ENCODE assay signal across 17 cellular contexts in the genomic region with DNA sequence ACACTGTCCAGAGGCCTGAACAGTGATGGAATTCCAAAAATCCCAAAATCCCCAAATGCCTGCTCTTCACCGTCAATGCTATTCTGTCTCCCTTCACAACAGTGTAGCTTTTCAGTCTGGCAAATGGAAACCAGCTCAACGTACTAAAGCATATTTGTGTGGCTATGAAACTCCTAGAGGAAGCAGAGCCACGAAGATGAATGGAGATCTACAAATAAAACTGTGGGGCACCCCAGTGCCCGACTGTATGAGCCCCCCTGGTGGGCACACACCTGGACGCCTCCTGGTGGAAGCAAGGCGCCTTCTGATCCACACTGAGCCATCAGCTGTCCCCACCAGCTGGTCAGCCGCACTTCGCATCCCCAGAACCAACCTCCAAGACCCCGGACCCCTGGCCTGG.
DNase-seq lines count a peak whose midpoint lies in the region; ATAC-seq and TF ChIP-seq lines count a peak whose summit lies in the region.
"Had no signal": no experiment of that assay in that cellular context is flagged by ENCODE, and none has a peak within 500 bp of the region (broad histone marks: within the 10 kb centered on the region; RNA-seq: fewer than 3 reads in every experiment).

No MANE protein-coding gene starts in this region.

- H3K27ac ChIP-seq in C4-2B = peak overlapping the region; percentile 61
- H3K27ac ChIP-seq: ovary, sigmoid colon, vagina had no signal

- H3K9me3 Mint-ChIP-seq in WTC11 (no peaks in the 10 kb centered on the region), nephron (no peaks in the 10 kb centered on the region)
- no peaks in the 10 kb centered on the region for H3K9me3 Mint-ChIP-seq in stimulated activated memory B cell treated with anti-CD40 and anti-IgM and Interleukin-4, amounts not matched to agents 10 μg/mL and 1 μg/mL and 100 μg/mL, for 72 hours
- H3K9me3 Mint-ChIP-seq: activated CD4-positive, alpha-beta memory T cell treated with anti-CD3 and anti-CD28 coated beads, Interleukin-2, amount 10 ng/mL, durations not matched to agents 7 days and 5 days; dendritic cell treated with granulocyte-macrophage colony-stimulating factor and Interleukin-4, amounts not matched to agents 40 ng/mL and 50 ng/mL, for 4 days had no signal

- no peak for TF ChIP-seq CTCF in C4-2B (conservative IDR thresholded peaks at IDR 0.05)
- TF ChIP-seq CTCF in WTC11 (IDR thresholded peaks at IDR 0.05) = no peak
- no peak for TF ChIP-seq CTCF in nephron (IDR thresholded peaks at IDR 0.05; ENCODE audit: unreplicated experiment in 3 of 3)

- H3K4me1 Mint-ChIP-seq in WTC11 (peaks cover 51% of the 10 kb centered on the region), nephron (peaks cover 49% of the 10 kb centered on the region), T-helper 17 cell (peaks cover 13% of the 10 kb centered on the region)
- H3K4me1 Mint-ChIP-seq in stimulated activated memory B cell treated with anti-CD40 and anti-IgM and Interleukin-4, amounts not matched to agents 10 μg/mL and 1 μg/mL and 100 μg/mL, for 72 hours = no peaks in the 10 kb centered on the region

- ATAC-seq in WTC11 = no peak
- ATAC-seq in stimulated activated memory B cell treated with anti-CD40 and anti-IgM and Interleukin-4, amounts not matched to agents 10 μg/mL and 1 μg/mL and 100 μg/mL, for 72 hours = no peak
- no peak for ATAC-seq in T-helper 17 cell
- ATAC-seq: activated CD4-positive, CD25-positive, alpha-beta regulatory T cell treated with anti-CD3 and anti-CD28 coated beads, Interleukin-2, amount 50 U/mL, for 24 hours had no signal

- CTCF ChIA-PET in WTC11 (lab: Charles Lee) = interaction anchor here (0.9 to 1.2 kb wide), 3 partner anchors 16 to 131 kb away, joined by 3 to 4 read pairs (median 3); no protein-coding TSS in a partner anchor

- POLR2A ChIA-PET in WTC11 (lab: Charles Lee) = no interaction called here

- in situ Hi-C loops in G401 (cut with HindIII; ENCODE audit: low sequenced_read_pairs) = no loop called here

- H3K27ac Mint-ChIP-seq in WTC11 = peak overlapping the region; percentile 53; the same call in 1 of the 2 replicates
- peak overlapping the region in 2 of 3 experiments; percentile 14 to 42 for H3K27ac Mint-ChIP-seq in nephron
- no peak overlapping the region for H3K27ac Mint-ChIP-seq in stimulated activated memory B cell treated with anti-CD40 and anti-IgM and Interleukin-4, amounts not matched to agents 10 μg/mL and 1 μg/mL and 100 μg/mL, for 72 hours
- no peak overlapping the region for H3K27ac Mint-ChIP-seq in T-helper 17 cell
- H3K27ac Mint-ChIP-seq: activated CD4-positive, alpha-beta memory T cell treated with anti-CD3 and anti-CD28 coated beads, Interleukin-2, amount 10 ng/mL, durations not matched to agents 7 days and 5 days; dendritic cell treated with granulocyte-macrophage colony-stimulating factor and Interleukin-4, amounts not matched to agents 40 ng/mL and 50 ng/mL, for 4 days had no signal

- H3K36me3 Mint-ChIP-seq in WTC11 = no peaks in the 10 kb centered on the region
- peaks cover 5% of the 10 kb centered on the region for H3K36me3 Mint-ChIP-seq in nephron (ENCODE audit: low read depth)
- H3K36me3 Mint-ChIP-seq in stimulated activated memory B cell treated with anti-CD40 and anti-IgM and Interleukin-4, amounts not matched to agents 10 μg/mL and 1 μg/mL and 100 μg/mL, for 72 hours = no peaks in the 10 kb centered on the region
- peaks cover 2% of the 10 kb centered on the region for H3K36me3 Mint-ChIP-seq in T-helper 17 cell (ENCODE audit: low read depth)

- H3K4me3 Mint-ChIP-seq in WTC11 = no peak overlapping the region
- no peak overlapping the region for H3K4me3 Mint-ChIP-seq in nephron
- H3K4me3 Mint-ChIP-seq in stimulated activated memory B cell treated with anti-CD40 and anti-IgM and Interleukin-4, amounts not matched to agents 10 μg/mL and 1 μg/mL and 100 μg/mL, for 72 hours = no peak overlapping the region
- no peak overlapping the region for H3K4me3 Mint-ChIP-seq in T-helper 17 cell
- H3K4me3 Mint-ChIP-seq: activated CD4-positive, alpha-beta memory T cell treated with anti-CD3 and anti-CD28 coated beads, Interleukin-2, amount 10 ng/mL, durations not matched to agents 7 days and 5 days; dendritic cell treated with granulocyte-macrophage colony-stimulating factor and Interleukin-4, amounts not matched to agents 40 ng/mL and 50 ng/mL, for 4 days had no signal

- peak; percentile 66 for DNase-seq in G401 (ENCODE audit: low spot score)
- DNase-seq in WTC11 (ENCODE audit: low spot score) = no peak
- DNase-seq in GM03348 (ENCODE audit: low spot score) = no peak
- DNase-seq in T-helper 17 cell = no peak
- DNase-seq: activated CD4-positive, alpha-beta memory T cell treated with anti-CD3 and anti-CD28 coated beads, Interleukin-2, amount 10 ng/mL, durations not matched to agents 7 days and 5 days; activated gamma-delta T cell; GF-D8; head of caudate nucleus; ovary; sigmoid colon; stimulated activated CD4-positive, alpha-beta T cell treated with anti-CD3 and anti-CD28 coated beads, Interleukin-15, amount 100 ng/mL, for 24 hours had no signal

- H3K9me3 ChIP-seq in T-helper 17 cell (ENCODE audit: control insufficient read depth, low read length, poor library complexity, severe bottlenecking) = no peaks in the 10 kb centered on the region
- H3K9me3 ChIP-seq: ovary, sigmoid colon, vagina had no signal

- H3K27me3 Mint-ChIP-seq in WTC11 (ENCODE audit: low read depth) (no peaks in the 10 kb centered on the region), nephron (ENCODE audit: low read depth) (no peaks in the 10 kb centered on the region), T-helper 17 cell (no peaks in the 10 kb centered on the region)
- H3K27me3 Mint-ChIP-seq in stimulated activated memory B cell treated with anti-CD40 and anti-IgM and Interleukin-4, amounts not matched to agents 10 μg/mL and 1 μg/mL and 100 μg/mL, for 72 hours = peaks cover 9% of the 10 kb centered on the region
- H3K27me3 Mint-ChIP-seq: activated CD4-positive, alpha-beta memory T cell treated with anti-CD3 and anti-CD28 coated beads, Interleukin-2, amount 10 ng/mL, durations not matched to agents 7 days and 5 days had no signal

TF ChIP-seq in WTC11, 78 proteins besides CTCF, POLR2A, EP300 and RAD21:
- TF ChIP-seq ZNF423 (CRISPR knock-in tag; IDR thresholded peaks at IDR 0.05) = peak; percentile 53; the same call in 1 of the 2 replicates
- TF ChIP-seq KAT7 (CRISPR knock-in tag; IDR thresholded peaks at IDR 0.05; ENCODE audit: borderline replicate concordance) = no peak
- TF ChIP-seq NR3C1 (CRISPR knock-in tag; conservative IDR thresholded peaks at IDR 0.05; ENCODE audit: low read depth) = no peak
- TF ChIP-seq, protein P1, sequence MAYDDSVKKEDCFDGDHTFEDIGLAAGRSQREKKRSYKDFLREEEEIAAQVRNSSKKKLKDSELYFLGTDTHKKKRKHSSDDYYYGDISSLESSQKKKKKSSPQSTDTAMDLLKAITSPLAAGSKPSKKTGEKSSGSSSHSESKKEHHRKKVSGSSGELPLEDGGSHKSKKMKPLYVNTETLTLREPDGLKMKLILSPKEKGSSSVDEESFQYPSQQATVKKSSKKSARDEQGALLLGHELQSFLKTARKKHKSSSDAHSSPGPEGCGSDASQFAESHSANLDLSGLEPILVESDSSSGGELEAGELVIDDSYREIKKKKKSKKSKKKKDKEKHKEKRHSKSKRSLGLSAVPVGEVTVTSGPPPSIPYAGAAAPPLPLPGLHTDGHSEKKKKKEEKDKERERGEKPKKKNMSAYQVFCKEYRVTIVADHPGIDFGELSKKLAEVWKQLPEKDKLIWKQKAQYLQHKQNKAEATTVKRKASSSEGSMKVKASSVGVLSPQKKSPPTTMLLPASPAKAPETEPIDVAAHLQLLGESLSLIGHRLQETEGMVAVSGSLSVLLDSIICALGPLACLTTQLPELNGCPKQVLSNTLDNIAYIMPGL (CRISPR knock-in tag; IDR thresholded peaks at IDR 0.05) = no peak
- TF ChIP-seq, protein P2, sequence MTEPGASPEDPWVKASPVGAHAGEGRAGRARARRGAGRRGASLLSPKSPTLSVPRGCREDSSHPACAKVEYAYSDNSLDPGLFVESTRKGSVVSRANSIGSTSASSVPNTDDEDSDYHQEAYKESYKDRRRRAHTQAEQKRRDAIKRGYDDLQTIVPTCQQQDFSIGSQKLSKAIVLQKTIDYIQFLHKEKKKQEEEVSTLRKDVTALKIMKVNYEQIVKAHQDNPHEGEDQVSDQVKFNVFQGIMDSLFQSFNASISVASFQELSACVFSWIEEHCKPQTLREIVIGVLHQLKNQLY (CRISPR knock-in tag; IDR thresholded peaks at IDR 0.05) = no peak

Comparison
In these comparisons a context has a peak if more than half of its experiments do, and no peak if none do; other contexts are left out.
1. H3K27ac Mint-ChIP-seq: peak in WTC11 (single experiment) and nephron (2 of 3); none in stimulated activated memory B cell treated with anti-CD40 and anti-IgM and Interleukin-4, amounts not matched to agents 10 μg/mL and 1 μg/mL and 100 μg/mL, for 72 hours (single experiment) and T-helper 17 cell (single experiment).